ENCODE assay signal across 23 cellular contexts in the genomic region with DNA sequence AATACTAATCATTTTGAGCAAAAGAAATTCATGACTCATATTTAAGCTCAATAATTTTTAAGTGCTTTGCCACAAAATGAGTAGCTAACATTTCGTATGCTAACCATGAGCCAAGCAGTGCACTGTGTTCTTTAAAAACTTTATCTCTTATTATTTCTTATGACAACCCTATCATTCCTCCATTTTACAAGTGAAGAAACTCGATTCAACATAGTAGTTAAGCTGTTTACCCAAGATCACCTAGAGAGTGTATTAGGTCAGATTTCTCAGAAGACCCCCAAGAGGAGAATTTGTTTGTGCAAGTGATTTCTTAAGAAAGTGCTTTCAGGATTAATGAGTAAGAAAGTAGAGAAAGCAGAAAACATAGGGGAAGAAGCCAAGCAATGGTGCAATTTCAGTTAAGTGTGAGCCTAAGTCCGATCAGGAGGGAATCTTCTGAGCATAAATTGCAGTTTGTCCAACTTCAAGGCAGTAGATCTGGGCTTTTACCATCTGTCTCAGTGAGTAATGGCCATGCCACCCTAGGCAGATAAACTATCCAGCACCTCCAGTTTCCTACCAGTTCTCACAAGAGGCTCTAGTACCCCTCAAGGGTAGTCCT.
"Had no signal": no experiment of that assay in that cellular context is flagged by ENCODE, and none has a peak within 500 bp of the region (broad histone marks: within the 10 kb centered on the region; RNA-seq: fewer than 3 reads in every experiment).

No MANE protein-coding gene starts in this region.

- H3K27me3 ChIP-seq: brain microvascular endothelial cell, cardiac muscle cell had no signal

- H3K27ac ChIP-seq: brain microvascular endothelial cell, cardiac muscle cell, SK-N-MC, VCaP had no signal

- ATAC-seq: activated CD4-positive, alpha-beta T cell treated with anti-CD3 and anti-CD28 coated beads for 36 hours; activated T-cell treated with anti-CD3 and anti-CD28 coated beads, Interleukin-2, amount 50 U/mL, for 72 hours; PC-3; T-cell had no signal

- DNase-seq: activated CD4-positive, alpha-beta memory T cell treated with anti-CD3 and anti-CD28 coated beads, Interleukin-2, amount 10 ng/mL, durations not matched to agents 7 days and 5 days; activated CD4-positive, alpha-beta T cell treated with anti-CD3 and anti-CD28 coated beads for 36 hours; activated CD4-positive, alpha-beta T cell treated with anti-CD3 and anti-CD28 coated beads, Interleukin-2, amount 50 U/mL, for 1 hour; activated naive CD4-positive, alpha-beta T cell treated with anti-CD3 and anti-CD28 coated beads, Interleukin-2, amount 50 U/mL, for 16 hours; activated naive CD8-positive, alpha-beta T cell treated with anti-CD3 and anti-CD28 coated beads, Interleukin-2, amount 10 ng/mL, durations not matched to agents 7 days and 5 days; activated T-cell treated with anti-CD3 and anti-CD28 coated beads for 4 hours; activated T-cell treated with anti-CD3 and anti-CD28 coated beads, Interleukin-2, amount 50 U/mL, for 72 hours; amniotic stem cell; brain microvascular endothelial cell; KG1; NCI-H1105; NCI-H1436; NCI-H1694 treated with DMSO at 0.1 percent for 48 hours; NCI-H2029 treated with DMSO at 0.1 percent for 48 hours; NCI-H510A treated with DMSO at 0.1 percent for 48 hours; PC-3; T-cell; T-helper 2 cell; T1000 had no signal

- H3K4me3 ChIP-seq: cardiac muscle cell, SK-N-MC had no signal

- FAIRE-seq: astrocyte had no signal

- H3K36me3 ChIP-seq: brain microvascular endothelial cell, cardiac muscle cell had no signal
